In genomic region chr2:122319551-122320132, GRCh38 we compare ENCODE assay signal across 2 cellular contexts.
TF ChIP-seq lines count a peak whose summit lies in the region.

No MANE protein-coding gene starts in this region.

TF ChIP-seq in HepG2, 621 proteins besides CTCF, POLR2A, EP300 and RAD21:
- TF ChIP-seq ZBTB25 (CRISPR knock-in tag; IDR thresholded peaks at IDR 0.05) = no peak
- TF ChIP-seq MAFK (conservative IDR thresholded peaks at IDR 0.05 in 1 of 2, IDR thresholded peaks at IDR 0.05 in 1 of 2; ENCODE audit: low read length in 2 of 2) = peak; percentile 30 to 73; a peak in 3 of 4 replicates
- no peak for TF ChIP-seq ZNF430 (CRISPR knock-in tag; IDR thresholded peaks at IDR 0.05)
- no peak for TF ChIP-seq LBX2 (CRISPR knock-in tag; IDR thresholded peaks at IDR 0.05; ENCODE audit: borderline replicate concordance)
- no peak for TF ChIP-seq ZNF281 (CRISPR knock-in tag; IDR thresholded peaks at IDR 0.05; ENCODE audit: borderline replicate concordance)
- TF ChIP-seq ZNF777 (CRISPR knock-in tag; IDR thresholded peaks at IDR 0.05) = no peak
- TF ChIP-seq, protein P1, sequence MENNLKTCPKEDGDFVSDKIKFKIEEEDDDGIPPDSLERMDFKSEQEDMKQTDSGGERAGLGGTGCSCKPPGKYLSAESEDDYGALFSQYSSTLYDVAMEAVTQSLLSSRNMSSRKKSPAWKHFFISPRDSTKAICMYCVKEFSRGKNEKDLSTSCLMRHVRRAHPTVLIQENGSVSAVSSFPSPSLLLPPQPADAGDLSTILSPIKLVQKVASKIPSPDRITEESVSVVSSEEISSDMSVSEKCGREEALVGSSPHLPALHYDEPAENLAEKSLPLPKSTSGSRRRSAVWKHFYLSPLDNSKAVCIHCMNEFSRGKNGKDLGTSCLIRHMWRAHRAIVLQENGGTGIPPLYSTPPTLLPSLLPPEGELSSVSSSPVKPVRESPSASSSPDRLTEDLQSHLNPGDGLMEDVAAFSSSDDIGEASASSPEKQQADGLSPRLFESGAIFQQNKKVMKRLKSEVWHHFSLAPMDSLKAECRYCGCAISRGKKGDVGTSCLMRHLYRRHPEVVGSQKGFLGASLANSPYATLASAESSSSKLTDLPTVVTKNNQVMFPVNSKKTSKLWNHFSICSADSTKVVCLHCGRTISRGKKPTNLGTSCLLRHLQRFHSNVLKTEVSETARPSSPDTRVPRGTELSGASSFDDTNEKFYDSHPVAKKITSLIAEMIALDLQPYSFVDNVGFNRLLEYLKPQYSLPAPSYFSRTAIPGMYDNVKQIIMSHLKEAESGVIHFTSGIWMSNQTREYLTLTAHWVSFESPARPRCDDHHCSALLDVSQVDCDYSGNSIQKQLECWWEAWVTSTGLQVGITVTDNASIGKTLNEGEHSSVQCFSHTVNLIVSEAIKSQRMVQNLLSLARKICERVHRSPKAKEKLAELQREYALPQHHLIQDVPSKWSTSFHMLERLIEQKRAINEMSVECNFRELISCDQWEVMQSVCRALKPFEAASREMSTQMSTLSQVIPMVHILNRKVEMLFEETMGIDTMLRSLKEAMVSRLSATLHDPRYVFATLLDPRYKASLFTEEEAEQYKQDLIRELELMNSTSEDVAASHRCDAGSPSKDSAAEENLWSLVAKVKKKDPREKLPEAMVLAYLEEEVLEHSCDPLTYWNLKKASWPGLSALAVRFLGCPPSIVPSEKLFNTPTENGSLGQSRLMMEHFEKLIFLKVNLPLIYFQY (CRISPR knock-in tag; IDR thresholded peaks at IDR 0.05; ENCODE audit: borderline replicate concordance) = no peak
- TF ChIP-seq ZNF800 (CRISPR knock-in tag; IDR thresholded peaks at IDR 0.05) = no peak
- no peak for TF ChIP-seq CEBPG (CRISPR knock-in tag; IDR thresholded peaks at IDR 0.05)
- peak; percentile 67 for TF ChIP-seq MAFF (IDR thresholded peaks at IDR 0.05; ENCODE audit: low read depth, low read length)

TF ChIP-seq in IMR-90, 13 proteins besides CTCF, POLR2A, EP300 and RAD21:
- TF ChIP-seq CHD1 (IDR thresholded peaks at IDR 0.05; ENCODE audit: low read depth, low read length) = no peak
- 0 out of 2 replicates have a peak, but pooled peaks have one; percentile 6 for TF ChIP-seq MAFK (IDR thresholded peaks at IDR 0.05; ENCODE audit: low read depth, low read length)
